1 cellular context compared by ENCODE assay signal in genomic region chr3:115148142-115148790, GRCh38.
TF ChIP-seq lines count a peak whose summit lies in the region.

No MANE protein-coding gene starts in this region.

TF ChIP-seq in GM23338, 12 proteins besides CTCF, POLR2A, EP300 and RAD21 (continued from another document):
- no peak for TF ChIP-seq ZNF462 (CRISPR knock-in tag; IDR thresholded peaks at IDR 0.05)
- no peak for TF ChIP-seq EZH2phosphoT487 (IDR thresholded peaks at IDR 0.05; ENCODE audit: unreplicated experiment)
- no peak; the same call in 1 of the 2 replicates for TF ChIP-seq POLR2AphosphoS5 (IDR thresholded peaks at IDR 0.05; ENCODE audit: low read depth)
- TF ChIP-seq EZH2 (IDR thresholded peaks at IDR 0.05; ENCODE audit: low read depth, unreplicated experiment) = no peak
- TF ChIP-seq ETS1 (IDR thresholded peaks at IDR 0.05) = no peak
- no peak for TF ChIP-seq NANOG (IDR thresholded peaks at IDR 0.05; ENCODE audit: borderline replicate concordance)
- TF ChIP-seq STAT1 (IDR thresholded peaks at IDR 0.05; ENCODE audit: unreplicated experiment) = no peak
- no peak for TF ChIP-seq ZNF114 (CRISPR knock-in tag; IDR thresholded peaks at IDR 0.05)
- TF ChIP-seq CREB1 (CRISPR knock-in tag; IDR thresholded peaks at IDR 0.05; ENCODE audit: low read depth) = no peak
- TF ChIP-seq ZNF331 (CRISPR knock-in tag; IDR thresholded peaks at IDR 0.05; ENCODE audit: low read depth) = no peak
